11 cellular contexts compared by ENCODE assay signal in the genomic region with DNA sequence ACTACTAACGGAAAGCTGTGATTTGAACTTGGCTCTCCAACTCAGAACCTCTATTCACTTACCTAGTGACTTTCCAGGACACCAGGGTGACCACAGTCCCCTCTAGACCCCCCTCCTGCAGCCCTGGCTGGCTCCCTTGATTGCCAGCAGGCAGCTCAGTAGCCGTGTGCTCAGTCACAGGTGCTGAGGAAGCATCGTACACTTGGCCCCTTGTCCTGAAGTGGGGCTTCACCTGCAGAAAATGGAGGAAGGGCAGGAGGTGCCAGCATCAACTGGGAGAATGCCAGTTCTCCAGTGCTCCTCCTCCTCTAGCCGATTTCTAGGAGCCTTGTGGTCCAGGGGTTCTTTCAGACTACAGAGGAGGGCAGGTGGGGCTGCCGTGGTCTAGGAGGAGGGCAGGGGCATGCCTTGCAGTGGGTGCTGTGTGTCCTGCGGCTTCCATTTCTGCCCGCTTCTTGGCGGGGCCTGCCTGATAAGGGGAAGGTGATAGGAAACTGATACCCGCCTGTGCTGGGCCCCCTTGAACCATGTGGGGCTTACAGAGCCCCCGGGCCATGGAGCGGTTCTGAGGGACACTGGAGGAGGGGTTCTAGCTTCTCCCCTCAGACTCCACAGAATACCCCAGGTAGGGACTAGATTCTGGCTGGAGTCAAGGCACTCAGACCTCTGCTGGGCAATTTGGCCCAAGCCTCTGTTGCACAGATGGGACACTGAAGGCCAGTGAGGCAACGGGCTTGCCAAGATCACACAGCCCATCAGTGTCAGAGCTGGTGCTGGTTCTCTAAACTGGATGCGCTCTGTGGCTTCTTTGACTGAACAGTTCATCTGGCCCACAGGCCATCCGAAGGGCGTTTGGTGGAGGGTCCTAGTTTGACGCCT.
"Had no signal": no experiment of that assay in that cellular context is flagged by ENCODE, and none has a peak within 500 bp of the region (broad histone marks: within the 10 kb centered on the region; RNA-seq: fewer than 3 reads in every experiment).

No MANE protein-coding gene starts in this region.

- H3K27me3 Mint-ChIP-seq: activated naive CD8-positive, alpha-beta T cell treated with anti-CD3 and anti-CD28 coated beads for 36 hours had no signal

- H3K4me3 ChIP-seq: breast epithelium, pancreas, tibial nerve had no signal

- H3K27ac Mint-ChIP-seq: activated naive CD8-positive, alpha-beta T cell treated with anti-CD3 and anti-CD28 coated beads for 36 hours; activated T-cell treated with anti-CD3 and anti-CD28 coated beads, Interleukin-2, amount 50 U/mL, for 24 hours; immature natural killer cell; natural killer cell treated with Interleukin-12 subunit alpha and Interleukin-12 subunit beta and Interleukin-15 and Interleukin-18, amount 100 ng/mL, for 72 hours had no signal

- H3K9me3 ChIP-seq: breast epithelium, pancreas, tibial nerve had no signal

- H3K36me3 Mint-ChIP-seq: activated naive CD8-positive, alpha-beta T cell treated with anti-CD3 and anti-CD28 coated beads for 36 hours; immature natural killer cell; natural killer cell treated with Interleukin-12 subunit alpha and Interleukin-12 subunit beta and Interleukin-15 and Interleukin-18, amount 100 ng/mL, for 72 hours had no signal

- ATAC-seq: natural killer cell treated with Interleukin-12 subunit alpha and Interleukin-12 subunit beta and Interleukin-15 and Interleukin-18, amount 100 ng/mL, for 72 hours had no signal

- DNase-seq: activated gamma-delta T cell treated with Interleukin-2 at 50 U/mL for 16 hours had no signal

- H3K27ac ChIP-seq: breast epithelium, foreskin keratinocyte, pancreas, tibial nerve had no signal

- H3K4me1 Mint-ChIP-seq: activated naive CD8-positive, alpha-beta T cell treated with anti-CD3 and anti-CD28 coated beads for 36 hours; immature natural killer cell had no signal

- H3K4me1 ChIP-seq: breast epithelium, pancreas had no signal

- H3K4me3 Mint-ChIP-seq: activated naive CD8-positive, alpha-beta T cell treated with anti-CD3 and anti-CD28 coated beads for 36 hours; activated T-cell treated with anti-CD3 and anti-CD28 coated beads, Interleukin-2, amount 50 U/mL, for 24 hours; immature natural killer cell; natural killer cell treated with Interleukin-12 subunit alpha and Interleukin-12 subunit beta and Interleukin-15 and Interleukin-18, amount 100 ng/mL, for 72 hours had no signal

- FAIRE-seq: colon, pancreas, small intestine had no signal

- H3K9me3 Mint-ChIP-seq: activated naive CD8-positive, alpha-beta T cell treated with anti-CD3 and anti-CD28 coated beads for 36 hours; activated T-cell treated with anti-CD3 and anti-CD28 coated beads, Interleukin-2, amount 50 U/mL, for 24 hours; immature natural killer cell; natural killer cell treated with Interleukin-12 subunit alpha and Interleukin-12 subunit beta and Interleukin-15 and Interleukin-18, amount 100 ng/mL, for 72 hours had no signal
